24 cellular contexts compared by ENCODE assay signal in genomic region chr3:69646287-69647067, GRCh38.
"Had no signal": no experiment of that assay in that cellular context is flagged by ENCODE, and none has a peak within 500 bp of the region (broad histone marks: within the 10 kb centered on the region; RNA-seq: fewer than 3 reads in every experiment).

No MANE protein-coding gene starts in this region.

- H3K36me3 ChIP-seq: brain microvascular endothelial cell, MG63, Peyer's patch, SJSA1 had no signal

- H3K27me3 ChIP-seq: brain microvascular endothelial cell, MG63, Peyer's patch, SJSA1 had no signal

- H3K4me1 ChIP-seq: Peyer's patch had no signal

- H3K27ac ChIP-seq: brain microvascular endothelial cell, RWPE1, SJSA1 had no signal

- H3K9me3 ChIP-seq: MG63, Peyer's patch, SJSA1 had no signal

- DNase-seq: activated B cell treated with CpG ODN at 0.5 μM for 24 hours; activated CD4-positive, alpha-beta T cell treated with anti-CD3 and anti-CD28 coated beads for 1 hour; activated CD4-positive, alpha-beta T cell treated with anti-CD3 and anti-CD28 coated beads, Interleukin-2, amount 10 ng/mL, durations not matched to agents 24 days and 14 days; activated CD4-positive, alpha-beta T cell treated with anti-CD3 and anti-CD28 coated beads, Interleukin-2, amount 50 U/mL, for 48 hours; activated CD8-positive, alpha-beta memory T cell treated with anti-CD3 and anti-CD28 coated beads, Interleukin-2, amount 10 ng/mL, durations not matched to agents 7 days and 5 days; activated effector memory CD4-positive, alpha-beta T cell treated with Interleukin-2 at 50 U/mL for 16 hours; activated naive CD4-positive, alpha-beta T cell treated with anti-CD3 and anti-CD28 coated beads, Interleukin-2, amount 10 ng/mL, durations not matched to agents 7 days and 5 days; activated naive CD8-positive, alpha-beta T cell treated with anti-CD3 and anti-CD28 coated beads for 36 hours; activated T-cell treated with anti-CD3 and anti-CD28 coated beads, Interleukin-2, amount 50 U/mL, for 24 hours; brain microvascular endothelial cell; cerebellar nuclear complex; KG1; MG63; MV-4-11; NCI-H1092 treated with DMSO at 0.1 percent for 48 hours; NCI-H1417 treated with DMSO at 0.1 percent for 48 hours; NCI-H1694; NCI-H2029 treated with DMSO at 0.1 percent for 48 hours; NCI-H510A treated with DMSO at 0.1 percent for 48 hours; Right ventricle myocardium superior had no signal

- ATAC-seq: activated CD8-positive, alpha-beta memory T cell treated with anti-CD3 and anti-CD28 coated beads, Interleukin-2, amount 10 ng/mL, durations not matched to agents 7 days and 5 days; SK-N-SH treated with all-trans-retinoic acid at 6 μM for 48 hours had no signal

- H3K4me3 ChIP-seq: MG63, Peyer's patch, SJSA1 had no signal
